In genomic region chr3:88795502-88795901, GRCh38 we compare ENCODE assay signal across 27 cellular contexts.
"Had no signal": no experiment of that assay in that cellular context is flagged by ENCODE, and none has a peak within 500 bp of the region (broad histone marks: within the 10 kb centered on the region; RNA-seq: fewer than 3 reads in every experiment).

No MANE protein-coding gene starts in this region.

- H3K27ac ChIP-seq: KMS-11, SJSA1 had no signal

- H3K27me3 ChIP-seq: SJSA1 had no signal

- H3K9me3 ChIP-seq: SJSA1, SK-N-SH had no signal

- H3K4me3 ChIP-seq: SJSA1 had no signal

- H3K4me1 ChIP-seq: SJSA1 had no signal

- ATAC-seq: activated CD4-positive, alpha-beta T cell treated with anti-CD3 and anti-CD28 coated beads for 36 hours; activated CD4-positive, CD25-positive, alpha-beta regulatory T cell treated with anti-CD3 and anti-CD28 coated beads, Interleukin-2, amount 50 U/mL, for 24 hours; activated CD8-positive, alpha-beta T cell treated with anti-CD3 and anti-CD28 coated beads, Interleukin-2, amount 10 ng/mL, durations not matched to agents 7 days and 5 days; Panc1; WTC11 had no signal

- H3K9ac ChIP-seq: KMS-11, SK-N-SH had no signal

- H3K36me3 ChIP-seq: SJSA1 had no signal

- H3K4me2 ChIP-seq: KMS-11, SK-N-SH had no signal

- DNase-seq: activated CD4-positive, alpha-beta T cell treated with anti-CD3 and anti-CD28 coated beads for 36 hours; activated CD4-positive, alpha-beta T cell treated with anti-CD3 and anti-CD28 coated beads, Interleukin-2, amount 10 ng/mL, durations not matched to agents 7 days and 5 days; activated CD4-positive, alpha-beta T cell treated with anti-CD3 and anti-CD28 coated beads, Interleukin-2, amount 50 U/mL, for 48 hours; activated CD8-positive, alpha-beta T cell treated with anti-CD3 and anti-CD28 coated beads, Interleukin-2, amount 10 ng/mL, durations not matched to agents 7 days and 5 days; activated gamma-delta T cell; activated naive CD4-positive, alpha-beta T cell treated with Interleukin-2 at 50 U/mL for 16 hours; activated naive CD8-positive, alpha-beta T cell treated with anti-CD3 and anti-CD28 coated beads, Interleukin-2, amount 10 ng/mL, durations not matched to agents 7 days and 5 days; activated T-cell treated with anti-CD3 and anti-CD28 coated beads, Interleukin-2, amount 50 U/mL, for 24 hours; amygdala; central memory CD4-positive, alpha-beta T cell; MM.1S; MV-4-11; NCI-H1105; NCI-H1417 treated with DMSO at 0.1 percent for 48 hours; NCI-H187 treated with DMSO at 0.1 percent for 48 hours; NCI-H2081 treated with DMSO at 0.1 percent for 48 hours; NCI-H345; NCI-H510A; NCI-H526; NCI-H748 treated with DMSO at 0.1 percent for 48 hours; SHP77 treated with DMSO at 0.1 percent for 48 hours; SK-N-SH had no signal
